ENCODE assay signal across 21 cellular contexts in the genomic region with DNA sequence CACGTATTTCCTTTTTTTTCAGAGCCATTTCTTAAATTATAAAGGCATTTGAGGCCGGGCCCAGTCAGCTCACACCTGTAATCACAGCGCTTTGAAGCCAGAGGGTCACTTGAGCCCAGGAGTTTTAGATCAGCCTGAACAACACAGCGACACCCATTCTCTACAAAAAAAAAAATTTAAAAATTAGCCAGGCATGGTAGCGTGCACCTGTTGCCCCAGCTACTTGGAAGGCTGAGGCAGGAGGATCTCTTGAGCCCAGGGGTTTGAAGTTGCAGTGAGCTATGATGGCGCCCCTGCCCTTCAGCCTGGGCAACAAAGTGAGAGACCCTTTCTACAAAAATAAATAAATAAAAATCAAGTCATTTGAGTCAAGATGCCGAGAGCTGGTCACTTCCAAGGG. TPM values are rescaled to one million over a fixed set of nuclear protein-coding genes. Genes with fewer than 3 reads are reported as not detected.
DNase-seq lines count a peak whose midpoint lies in the region; ATAC-seq and TF ChIP-seq lines count a peak whose summit lies in the region.
"Had no signal": no experiment of that assay in that cellular context is flagged by ENCODE, and none has a peak within 500 bp of the region (broad histone marks: within the 10 kb centered on the region; RNA-seq: fewer than 3 reads in every experiment).

No MANE protein-coding gene starts in this region.

- H3K18ac ChIP-seq in IMR-90 (ENCODE audit: low read depth, low read length) (no peak overlapping the region), trophoblast cell (ENCODE audit: low read length) (no peak overlapping the region)

- H4K8ac ChIP-seq in IMR-90 (ENCODE audit: low read depth in 2 of 2, low read length in 2 of 2), result no peak overlapping the region
- no peak overlapping the region for H4K8ac ChIP-seq in trophoblast cell (ENCODE audit: low read depth, low read length)

- H3K9ac ChIP-seq in IMR-90 (ENCODE audit: low read depth, low read length) (no peak overlapping the region), trophoblast cell (ENCODE audit: low read length) (no peak overlapping the region), GM23248 (no peak overlapping the region)
- H3K9ac ChIP-seq: BLaER1 treated with 17β-estradiol and CSF1 and Interleukin-3, amounts not matched to agents 10 nM and 100 nM had no signal

- H3K9me1 ChIP-seq in IMR-90 (ENCODE audit: insufficient read depth, low read length), result peaks cover 9% of the 10 kb centered on the region

- H4K5ac ChIP-seq in IMR-90 (ENCODE audit: low read depth, low read length), result no peak overlapping the region

- H3K4me1 ChIP-seq in IMR-90 (ENCODE audit: control insufficient read depth, insufficient read depth, low read length) (peaks cover 10% of the 10 kb centered on the region), lower lobe of right lung (peaks cover 19% of the 10 kb centered on the region), trophoblast cell (ENCODE audit: control insufficient read depth in 1 of 2, insufficient read depth in 2 of 2, low read length in 2 of 2) (peaks cover 23 to 28% of the 10 kb centered on the region in 2 experiments), GM23248 (ENCODE audit: insufficient read depth) (no peaks in the 10 kb centered on the region; the same call in 1 of the 2 replicates)

- no peak overlapping the region for H2AFZ ChIP-seq in IMR-90 (replicated peaks; ENCODE audit: low read length, poor library complexity)
- H2AFZ ChIP-seq in trophoblast cell (ENCODE audit: insufficient read depth, low read length, poor library complexity), result no peak overlapping the region
- H2AFZ ChIP-seq in GM23248, result no peak overlapping the region

- no peak for TF ChIP-seq POLR2A in IMR-90 (IDR thresholded peaks at IDR 0.05; ENCODE audit: low read depth, low read length)

- no peak overlapping the region for H3K4me2 ChIP-seq in IMR-90 (ENCODE audit: low read depth, low read length)
- no peak overlapping the region for H3K4me2 ChIP-seq in trophoblast cell (ENCODE audit: low read length)
- no peak overlapping the region for H3K4me2 ChIP-seq in GM23248 (ENCODE audit: unreplicated experiment)
- H3K4me2 ChIP-seq: BLaER1 treated with 17β-estradiol and CSF1 and Interleukin-3, amounts not matched to agents 10 nM and 100 nM had no signal

- no peak overlapping the region for H3K23ac ChIP-seq in IMR-90 (ENCODE audit: low read depth, low read length)
- H3K23ac ChIP-seq in trophoblast cell (ENCODE audit: low read length), result no peak overlapping the region

- dilution Hi-C loops in IMR-90 (cut with HindIII; ENCODE audit: low sequenced_read_pairs, unreplicated experiment), result no loop called here

- H3K27me3 ChIP-seq in IMR-90 (ENCODE audit: control insufficient read depth, insufficient read depth, low read length) (peaks cover 12% of the 10 kb centered on the region), lower lobe of right lung (ENCODE audit: low read depth) (peaks cover 25% of the 10 kb centered on the region), trophoblast cell (ENCODE audit: insufficient read depth, low read length) (peaks cover 25% of the 10 kb centered on the region), GM23248 (replicated peaks; ENCODE audit: insufficient read depth) (peaks cover 9% of the 10 kb centered on the region; the same call in 1 of the 2 replicates)
- H3K27me3 ChIP-seq: SJSA1 had no signal

- H3K79me2 ChIP-seq in trophoblast cell (ENCODE audit: control insufficient read depth, insufficient read depth, low read length, poor library complexity) (peaks cover 2% of the 10 kb centered on the region), GM23248 (ENCODE audit: insufficient read depth) (no peaks in the 10 kb centered on the region)

- H2BK120ac ChIP-seq in IMR-90 (ENCODE audit: low read depth, low read length), result no peak overlapping the region
- H2BK120ac ChIP-seq in trophoblast cell (ENCODE audit: insufficient read depth, low read length, poor library complexity), result no peak overlapping the region

- in situ Hi-C loops in IMR-90 (cut with MboI; ENCODE audit: low sequenced_read_pairs), result no loop called here
- in situ Hi-C loops in GM23248 (cut with MboI), result no loop called here

- H3K79me1 ChIP-seq in IMR-90 (ENCODE audit: low read depth in 1 of 2, low read length in 2 of 2) (peaks cover 0 to 3% of the 10 kb centered on the region in 2 experiments; a peak in 1 of 4 replicates), trophoblast cell (ENCODE audit: low read length) (peaks cover 8% of the 10 kb centered on the region)

- no peaks in the 10 kb centered on the region for H3K36me3 ChIP-seq in IMR-90 (ENCODE audit: control insufficient read depth, insufficient read depth, low read length)
- H3K36me3 ChIP-seq in lower lobe of right lung, result no peaks in the 10 kb centered on the region
- H3K36me3 ChIP-seq in trophoblast cell (ENCODE audit: control insufficient read depth in 1 of 2, insufficient read depth in 2 of 2, low read length in 2 of 2), result no peaks in the 10 kb centered on the region
- no peaks in the 10 kb centered on the region for H3K36me3 ChIP-seq in GM23248 (ENCODE audit: low read depth)
- H3K36me3 ChIP-seq: BLaER1 treated with 17β-estradiol and CSF1 and Interleukin-3, amounts not matched to agents 10 nM and 100 nM; MG63; SJSA1 had no signal

- H4K12ac ChIP-seq in trophoblast cell (ENCODE audit: low read depth, low read length), result no peak overlapping the region

- H3K9me3 ChIP-seq in IMR-90 (ENCODE audit: control insufficient read depth, insufficient read depth, low read length) (no peaks in the 10 kb centered on the region), lower lobe of right lung (no peaks in the 10 kb centered on the region), trophoblast cell (ENCODE audit: insufficient read depth, low read depth, low read length) (peaks cover 1% of the 10 kb centered on the region), GM23248 (ENCODE audit: low read depth) (no peaks in the 10 kb centered on the region)
- H3K9me3 ChIP-seq: BLaER1 treated with 17β-estradiol and CSF1 and Interleukin-3, amounts not matched to agents 10 nM and 100 nM; Caco-2; MG63; SJSA1 had no signal

- H3K14ac ChIP-seq in IMR-90 (replicated peaks; ENCODE audit: low read depth, low read length) (no peak overlapping the region), trophoblast cell (ENCODE audit: low read length) (no peak overlapping the region)

- no peak overlapping the region for H2AK9ac ChIP-seq in IMR-90 (replicated peaks; ENCODE audit: low read depth, low read length, poor library complexity)

- no peaks in the 10 kb centered on the region for H3K9me2 ChIP-seq in GM23248 (ENCODE audit: insufficient read depth)

- TF ChIP-seq CTCF in IMR-90 (conservative IDR thresholded peaks at IDR 0.05; ENCODE audit: low read depth, low read length), result no peak
- no peak for TF ChIP-seq CTCF in lower lobe of right lung (IDR thresholded peaks at IDR 0.05)

- intact Hi-C loops in IMR-90 (cut with micrococcal nuclease) (no loop called here), lower lobe of right lung (cut with DNase I) (no loop called here)

- POLR2A ChIA-PET in IMR-90 (lab: Charles Lee; ENCODE audit: unreplicated experiment), result no interaction called here

- H3F3A ChIP-seq in GM23248 (ENCODE audit: insufficient read depth), result peaks cover 5% of the 10 kb centered on the region; the same call in 1 of the 2 replicates

- no peak overlapping the region for H3K27ac ChIP-seq in IMR-90 (ENCODE audit: insufficient read depth, low read length)
- peak overlapping the region; percentile 59 for H3K27ac ChIP-seq in angular gyrus (ENCODE audit: low read depth, low read length)
- H3K27ac ChIP-seq in lower lobe of right lung, result no peak overlapping the region
- H3K27ac ChIP-seq in trophoblast cell (ENCODE audit: low read depth, low read length), result no peak overlapping the region
- H3K27ac ChIP-seq in GM23248, result no peak overlapping the region
- H3K27ac ChIP-seq: BLaER1 treated with 17β-estradiol and CSF1 and Interleukin-3, amounts not matched to agents 10 nM and 100 nM; SJSA1 had no signal

- H2AK5ac ChIP-seq in IMR-90 (ENCODE audit: low read depth, low read length), result peak overlapping the region; percentile 48; the same call in 1 of the 2 replicates
- H2AK5ac ChIP-seq in trophoblast cell (ENCODE audit: low read length), result peak overlapping the region; percentile 70

- H2BK20ac ChIP-seq in IMR-90 (ENCODE audit: low read depth, low read length), result peak overlapping the region; percentile 46; the same call in 1 of the 2 replicates

- H3K56ac ChIP-seq in IMR-90 (ENCODE audit: extremely low read depth, insufficient read depth, low read length), result no peak overlapping the region

- H3K4me3 ChIP-seq in IMR-90 (ENCODE audit: insufficient read depth, low read depth, low read length) (no peak overlapping the region), lower lobe of right lung (no peak overlapping the region), trophoblast cell (ENCODE audit: low read depth, low read length) (no peak overlapping the region), GM23248 (no peak overlapping the region)
- H3K4me3 ChIP-seq: BLaER1 treated with 17β-estradiol and CSF1 and Interleukin-3, amounts not matched to agents 10 nM and 100 nM; MG63; SJSA1 had no signal

- 100% methylated on average over 1 of the region's 7 CpGs; no CpG with 5 or more reads in 1 of the 2 experiments for WGBS in IMR-90 (ENCODE audit: extremely low coverage in 2 of 2, insufficient read length in 1 of 2), 2 experiments
- WGBS in trophoblast cell (ENCODE audit: extremely low coverage, insufficient coverage, insufficient read length), result no CpG with 5 or more reads among the region's 7 CpGs
- WGBS in GM23248 (ENCODE audit: low coverage in 1 of 2, low lambda C conversion rate in 2 of 2, missing lambda C conversion rate in 2 of 2), 2 experiments, result 78 to 85% methylated on average over 7 of the region's 7 CpGs

- H2BK5ac ChIP-seq in IMR-90 (ENCODE audit: low read depth, low read length, poor library complexity, severe bottlenecking), result no peak overlapping the region
- no peak overlapping the region for H2BK5ac ChIP-seq in trophoblast cell (ENCODE audit: low read depth, low read length, poor library complexity)

- BruUV-seq in IMR-90 (replicated peaks; lab: Mats Ljungman, UMichigan), result no TSS peak

- ATAC-seq in IMR-90 (ENCODE audit: low read depth), result no peak
- ATAC-seq in lower lobe of right lung, result no peak
- ATAC-seq in GM18511 (IDR thresholded peaks at IDR 0.05; ENCODE audit: unreplicated experiment), result no peak
- ATAC-seq: Right ventricle myocardium inferior had no signal

- H4K20me1 ChIP-seq in IMR-90 (ENCODE audit: insufficient read depth, low read length) (no peaks in the 10 kb centered on the region), GM23248 (ENCODE audit: insufficient read depth) (no peaks in the 10 kb centered on the region)

- no peak for DNase-seq in IMR-90
- peak; percentile 24 for DNase-seq in lower lobe of right lung
- no peak for DNase-seq in trophoblast cell
- no peak for DNase-seq in GM23248
- no peak for DNase-seq in occipital lobe (lab: John Stamatoyannopoulos, UW)
- no peak for DNase-seq in DMS153 treated with DMSO at 0.1 percent for 48 hours (lab: John Stamatoyannopoulos, UW; ENCODE audit: unreplicated experiment)
- DNase-seq: Caco-2; CD4-positive, alpha-beta memory T cell; GDM1; HFFc6; MG63; NCI-H1048; NCI-H1417 treated with DMSO at 0.1 percent for 48 hours; NCI-H187; NCI-H774; OCI-M1 had no signal

- no peak overlapping the region for H2BK15ac ChIP-seq in IMR-90 (ENCODE audit: low read depth, low read length)

- CTCF ChIA-PET in IMR-90 (lab: Yijun Ruan, JAX), result interaction anchor here (0.8 kb wide), 1 partner anchor 35 kb away, joined by 3 read pairs; no protein-coding TSS in a partner anchor

- H3K4ac ChIP-seq in IMR-90 (ENCODE audit: low read depth, low read length) (no peak overlapping the region), trophoblast cell (ENCODE audit: low read depth, low read length) (no peak overlapping the region)

- H2BK12ac ChIP-seq in trophoblast cell (ENCODE audit: low read length), result peak overlapping the region; percentile 86

- H4K91ac ChIP-seq in IMR-90 (ENCODE audit: insufficient read depth, low read depth, low read length), result no peak overlapping the region
- H4K91ac ChIP-seq in trophoblast cell (ENCODE audit: low read depth, low read length), result peak overlapping the region; percentile 36

- TF ChIP-seq RAD21 in IMR-90 (IDR thresholded peaks at IDR 0.05; ENCODE audit: low read length), result no peak

RNA-seq across cellular contexts. Expression of gene TMEM130, which starts 3.0 kb away (rescaled TPM):
- total RNA-seq in IMR-90 (2012; rRNA removed), result 1.1 and 1.4 TPM in 2 replicates
- polyA plus RNA-seq in IMR-90 (2012; rRNA removed), result 13.5 and 14.8 TPM in 2 replicates
- 17.4 and 22.2 TPM in 2 replicates for polyA plus RNA-seq in IMR-90 (2012; cell fraction: cytosol; rRNA removed)
- 14.2 and 24.0 TPM in 2 replicates for polyA plus RNA-seq in IMR-90 (2012; cell fraction: nucleus; rRNA removed; ENCODE audit: low replicate concordance)
- 2.9 TPM for total RNA-seq in lower lobe of right lung
- 0.19 and 0.29 TPM in 2 replicates for polyA plus RNA-seq in trophoblast cell (2013)
- not detected in 2 replicates for total RNA-seq in GM23248 (2014; rRNA removed; shearing (Covaris generic))
- 0.18 and 0.40 TPM in 2 replicates for polyA plus RNA-seq in GM23248 (2016; fragmentation: Nextera tagmentation; extraction: Ambion mirVana)
- total RNA-seq in occipital lobe, result 3.6 TPM
- total RNA-seq: Caco-2; CD4-positive, alpha-beta memory T cell; Right ventricle myocardium inferior had no signal
- polyA plus RNA-seq: CD4-positive, alpha-beta memory T cell had no signal

RNA-seq across cellular contexts. Expression of gene TRRAP, which starts 11.6 kb away (rescaled TPM):
- 12.5 TPM in 2 replicates for total RNA-seq in IMR-90 (2012; rRNA removed)
- polyA plus RNA-seq in IMR-90 (2012; rRNA removed), result 18.1 and 18.8 TPM in 2 replicates
- 10.8 and 13.2 TPM in 2 replicates for polyA plus RNA-seq in IMR-90 (2012; cell fraction: cytosol; rRNA removed)
- 28.4 and 30.9 TPM in 2 replicates for polyA plus RNA-seq in IMR-90 (2012; cell fraction: nucleus; rRNA removed; ENCODE audit: low replicate concordance)
- 38.5 TPM for total RNA-seq in lower lobe of right lung
- polyA plus RNA-seq in trophoblast cell (2013), result 14.2 and 14.8 TPM in 2 replicates
- 11.3 and 13.0 TPM in 2 replicates for total RNA-seq in GM23248 (2014; rRNA removed; shearing (Covaris generic))
- 3.7 and 4.8 TPM in 2 replicates for polyA plus RNA-seq in GM23248 (2016; fragmentation: Nextera tagmentation; extraction: Ambion mirVana)
- 23.6 TPM for total RNA-seq in occipital lobe
